8 cellular contexts compared by ENCODE assay signal in the genomic region with DNA sequence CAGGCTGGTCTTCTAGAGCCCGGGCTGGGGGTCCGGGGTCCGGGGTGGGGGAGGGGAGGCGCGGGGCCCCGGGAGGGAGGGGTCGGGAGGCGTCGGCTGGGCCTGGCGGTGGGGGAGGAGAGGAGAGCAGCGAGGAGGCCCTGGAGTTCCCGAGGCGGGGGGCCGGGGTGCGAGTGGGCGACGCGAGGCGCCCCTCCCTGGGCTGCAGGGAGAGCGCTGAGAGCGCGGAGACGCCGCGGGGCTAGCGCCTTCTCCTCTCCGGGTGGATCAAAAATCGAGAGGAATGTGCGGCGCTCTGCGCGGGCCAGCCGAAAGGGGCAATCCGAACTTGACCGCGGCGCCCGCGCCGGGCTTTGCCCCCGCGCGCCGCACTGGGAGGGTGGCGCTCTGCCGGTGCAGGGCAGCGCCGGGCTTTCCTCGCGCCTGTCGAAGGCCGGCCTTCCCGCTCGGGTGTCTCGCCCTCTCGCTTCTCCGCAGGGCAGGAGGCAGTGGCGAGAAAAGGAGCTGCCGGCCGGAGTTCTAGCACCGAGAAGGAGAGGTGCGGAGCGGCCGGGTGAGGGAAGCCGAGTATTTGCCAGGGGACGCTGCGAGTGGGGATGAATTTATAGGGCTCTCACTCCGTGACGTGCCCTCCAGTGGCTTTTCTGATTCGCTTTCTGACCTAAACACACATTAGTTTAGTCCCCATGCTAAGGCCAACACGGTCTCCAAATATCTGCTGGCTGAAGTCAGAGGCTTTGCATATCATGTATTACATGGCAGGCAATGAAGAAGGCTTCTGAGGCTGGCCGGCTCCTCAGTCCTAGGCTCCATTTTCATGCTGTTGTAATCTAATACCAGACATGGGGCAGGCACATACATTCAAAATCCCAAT. TPM values are rescaled to one million over a fixed set of nuclear protein-coding genes. Genes with fewer than 3 reads are reported as not detected.
DNase-seq lines count a peak whose midpoint lies in the region; ATAC-seq, FAIRE-seq and TF ChIP-seq lines count a peak whose summit lies in the region.

A gene with protein sequence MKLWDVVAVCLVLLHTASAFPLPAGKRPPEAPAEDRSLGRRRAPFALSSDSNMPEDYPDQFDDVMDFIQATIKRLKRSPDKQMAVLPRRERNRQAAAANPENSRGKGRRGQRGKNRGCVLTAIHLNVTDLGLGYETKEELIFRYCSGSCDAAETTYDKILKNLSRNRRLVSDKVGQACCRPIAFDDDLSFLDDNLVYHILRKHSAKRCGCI (minus strand): TSS at position 6 of the 874 bp plus-strand sequence. CDS start 5,245 bp downstream, outside the sequence.

- H3K9me3 ChIP-seq in heart right ventricle (no peaks in the 10 kb centered on the region), psoas muscle (no peaks in the 10 kb centered on the region)

- peak; percentile 27 for TF ChIP-seq CTCF in AG04449 (IDR thresholded peaks at IDR 0.05; ENCODE audit: insufficient read depth, low read length, missing control alignments)
- TF ChIP-seq CTCF in WI38 (IDR thresholded peaks at IDR 0.05; ENCODE audit: low read depth, low read length): no peak
- TF ChIP-seq CTCF in heart right ventricle (IDR thresholded peaks at IDR 0.05): peak in 3 of 9 donors; percentile 18 to 30 (median 23)
- TF ChIP-seq CTCF in psoas muscle (IDR thresholded peaks at IDR 0.05): peak; percentile 32

- H3K27ac ChIP-seq in heart right ventricle (peak within 1 kb of the TSS in 6 of 10 donors; percentile 26 to 62 (median 45)), psoas muscle (peak within 1 kb of the TSS; percentile 92)

- H3K27me3 ChIP-seq in heart right ventricle: peaks cover 14 to 95% (median 85%) of the 10 kb centered on the region in 7 donors
- peaks cover 2 to 24% (median 5%) of the 10 kb centered on the region in 3 donors for H3K27me3 ChIP-seq in psoas muscle (ENCODE audit: insufficient read depth in 3 of 3, low read length in 2 of 3)

- H3K4me1 ChIP-seq in heart right ventricle (peaks cover 0 to 50% (median 39%) of the 10 kb centered on the region in 9 donors), psoas muscle (peaks cover 3% of the 10 kb centered on the region)

- 2% methylated on average over 53 to 72 of the region's 72 CpGs for WGBS in heart right ventricle, 2 donors
- WGBS in psoas muscle, 3 donors: 1% methylated on average over 44 to 72 of the region's 72 CpGs

- H3K4me3 ChIP-seq in AG04449 (ENCODE audit: low read depth, low read length) (peak within 1 kb of the TSS; percentile 68), WI38 (ENCODE audit: low read depth, low read length) (peak within 1 kb of the TSS; percentile 61), heart right ventricle (peak within 1 kb of the TSS; percentile 18 to 55 (median 46)), psoas muscle (peak within 1 kb of the TSS; percentile 73)

- ATAC-seq in heart right ventricle (peak; percentile 35 to 75 (median 48)), psoas muscle (peak; percentile 71 to 76 (median 73)), HG03469 (IDR thresholded peaks at IDR 0.05; ENCODE audit: unreplicated experiment) (no peak), GM18511 (IDR thresholded peaks at IDR 0.05; ENCODE audit: unreplicated experiment) (no peak)

- CTCF ChIA-PET in AG04449 (lab: Yijun Ruan, JAX): interaction anchor here (1.1 to 2.4 kb wide), 7 partner anchors 9 to 427 kb away, joined by 3 to 36 read pairs (median 8); no protein-coding TSS in a partner anchor

- intact Hi-C loops in heart right ventricle (cut with DNase I) (no loop called here), psoas muscle (cut with DNase I) (loop anchor here (2.0 to 10.0 kb wide), 2 partner anchors 325 to 327 kb away; no protein-coding TSS in a partner anchor)

- no peak for FAIRE-seq in GM12892 (lab: Jason Lieb, UNC)

- POLR2A ChIA-PET in AG04449 (lab: Yijun Ruan, JAX): interaction anchor here (0.7 to 2.4 kb wide), 5 partner anchors 8 to 352 kb away, joined by 4 to 10 read pairs (median 5); no protein-coding TSS in a partner anchor

- DNase-seq in AG04449 (ENCODE audit: low read depth, low spot score) (no peak), GM12892 (ENCODE audit: insufficient read length) (peak; percentile 15), heart right ventricle (peak in 1 of 2 donors; percentile 43), psoas muscle (peak; percentile 44 to 85), NCI-H1092 (lab: John Stamatoyannopoulos, UW) (no peak)

- TF ChIP-seq POLR2A in GM12892 (IDR thresholded peaks at IDR 0.05; ENCODE audit: low read depth, low read length): no peak

- no peaks in the 10 kb centered on the region for H3K36me3 ChIP-seq in heart right ventricle
- H3K36me3 ChIP-seq in psoas muscle (ENCODE audit: insufficient read depth in 1 of 2, low read depth in 1 of 2): peaks cover 0 to 42% of the 10 kb centered on the region in 2 donors

RNA-seq across cellular contexts. Expression of the gene that starts here (rescaled TPM):
- 0.08 TPM for polyA plus RNA-seq in GM12892 (2012; ENCODE audit: missing spikeins)
- under 1 TPM in 8 of 10 donors, not detected in 2; 0.07 to 0.94 (median 0.25) TPM for total RNA-seq in heart right ventricle
- under 1 TPM in 1 of 2 donors, not detected in 1; 0.04 TPM for polyA plus RNA-seq in heart right ventricle
- 100 to 1,000 TPM in 1 of 4 donors, 10 to 100 TPM in 3; 14.5 to 155 (median 52.9) TPM for total RNA-seq in psoas muscle
- 1 to 10 TPM in 2 of 3 donors, under 1 TPM in 1; 0.43 to 7.0 (median 1.9) TPM for polyA plus RNA-seq in psoas muscle

Comparison
In these comparisons a context has a peak if more than half of its experiments do, and no peak if none do; other contexts are left out.
1. RNA of the gene that starts here (total RNA-seq): 14.5 to 155 TPM in psoas muscle; 0.07 to 0.94 TPM in heart right ventricle; every median in the first group is over 4 times any median in the second.
2. Peak in ATAC-seq, H3K4me3 ChIP-seq and H3K27ac ChIP-seq in heart right ventricle; RNA of the gene not detected or under 1 TPM.
3. DNase-seq: peak in GM12892 (single experiment) and psoas muscle (2 of 2); none in AG04449 (single experiment) and NCI-H1092 (single experiment).
4. ATAC-seq: peak in psoas muscle (4 of 4); none in HG03469 (single experiment) and GM18511 (single experiment).
5. intact Hi-C loops: an anchor here in psoas muscle (2.0 to 10.0 kb wide); none called in heart right ventricle.
6. Peak in every context shown above with its lines, with median percentiles within 50 percentile points of each other: H3K4me3 ChIP-seq.